In genomic region chr12:112916270-112916669, GRCh38 we compare ENCODE assay signal across 13 cellular contexts. TPM values are rescaled to one million over a fixed set of nuclear protein-coding genes. Genes with fewer than 3 reads are reported as not detected.
A peak's percentile ranks its signal among the peaks of the same experiment; 100 is the strongest.
DNase-seq lines count a peak whose midpoint lies in the region; ATAC-seq and TF ChIP-seq lines count a peak whose summit lies in the region.
"Had no signal": no experiment of that assay in that cellular context is flagged by ENCODE, and none has a peak within 500 bp of the region (broad histone marks: within the 10 kb centered on the region; RNA-seq: fewer than 3 reads in every experiment).

No MANE protein-coding gene starts in this region.

- H3K27me3 ChIP-seq in upper lobe of right lung (no peaks in the 10 kb centered on the region), BE2C (no peaks in the 10 kb centered on the region)
- H3K27me3 ChIP-seq: brain microvascular endothelial cell had no signal

- peaks cover 37% of the 10 kb centered on the region for H3K36me3 ChIP-seq in upper lobe of right lung
- H3K36me3 ChIP-seq in BE2C, result peaks cover 20% of the 10 kb centered on the region
- H3K36me3 ChIP-seq: brain microvascular endothelial cell had no signal

- H3K27ac ChIP-seq in upper lobe of right lung, result no peak overlapping the region
- H3K27ac ChIP-seq: brain microvascular endothelial cell, thoracic aorta had no signal

- DNase-seq in left cardiac atrium, result peak; percentile 37
- DNase-seq in cardiac septum (ENCODE audit: low spot score), result no peak
- DNase-seq in choroid plexus epithelial cell (ENCODE audit: low read depth), result peak; percentile 10
- DNase-seq in iris pigment epithelial cell (ENCODE audit: low read depth), result peak; percentile 50
- no peak for DNase-seq in upper lobe of right lung
- no peak for DNase-seq in HuH-7 (ENCODE audit: low spot score)
- no peak for DNase-seq in BE2C
- DNase-seq: activated naive CD4-positive, alpha-beta T cell treated with anti-CD3 and anti-CD28 coated beads, Interleukin-2, amount 10 ng/mL, durations not matched to agents 7 days and 5 days; brain microvascular endothelial cell; Caco-2; occipital lobe had no signal

- H3K4me3 ChIP-seq in choroid plexus epithelial cell (ENCODE audit: low read depth, low read length) (no peak overlapping the region), upper lobe of right lung (no peak overlapping the region), BE2C (ENCODE audit: low read depth, low read length) (no peak overlapping the region)
- H3K4me3 ChIP-seq: thoracic aorta had no signal

- peaks cover 9% of the 10 kb centered on the region for H3K9me3 ChIP-seq in upper lobe of right lung
- H3K9me3 ChIP-seq in BE2C, result no peaks in the 10 kb centered on the region; the same call in 1 of the 2 replicates

- intact Hi-C loops in left cardiac atrium (cut with DNase I) (no loop called here), cardiac septum (cut with DNase I) (no loop called here), upper lobe of right lung (cut with DNase I) (no loop called here)

- ATAC-seq in left cardiac atrium (peak in 1 of 2 donors; percentile 80), upper lobe of right lung (peak; percentile 34), HG02798 (IDR thresholded peaks at IDR 0.05; ENCODE audit: poor library complexity, unreplicated experiment) (no peak)

- TF ChIP-seq CTCF in choroid plexus epithelial cell (conservative IDR thresholded peaks at IDR 0.05; ENCODE audit: low read depth, low read length), result no peak
- no peak for TF ChIP-seq CTCF in upper lobe of right lung (IDR thresholded peaks at IDR 0.05)
- no peak for TF ChIP-seq CTCF in BE2C (IDR thresholded peaks at IDR 0.05; ENCODE audit: low read depth, low read length)

- H3K4me1 ChIP-seq in upper lobe of right lung (no peaks in the 10 kb centered on the region), BE2C (no peaks in the 10 kb centered on the region)
- H3K4me1 ChIP-seq: Caco-2 had no signal

RNA-seq across cellular contexts. Expression of gene OAS1, which starts 9.5 kb away (rescaled TPM):
- total RNA-seq in left cardiac atrium (10 to 100 TPM; 13.8 to 18.1 TPM), cardiac septum (4.0 TPM), upper lobe of right lung (60.0 TPM)
- polyA plus RNA-seq in BE2C (2012; ENCODE audit: insufficient read depth, insufficient read length, low read depth), result 12.6 TPM

RNA-seq across cellular contexts. Expression of gene OAS3, which starts 22.0 kb away (rescaled TPM):
- 10 to 100 TPM in 1 of 2 donors, 1 to 10 TPM in 1; 8.1 to 19.4 TPM for total RNA-seq in left cardiac atrium
- total RNA-seq in cardiac septum, result 6.4 TPM
- 47.4 TPM for total RNA-seq in upper lobe of right lung
- 6.2 TPM for polyA plus RNA-seq in BE2C (2012; ENCODE audit: insufficient read depth, insufficient read length, low read depth)

Comparison
In these comparisons a context has a peak if more than half of its experiments do, and no peak if none do; other contexts are left out.
1. DNase-seq: peak in left cardiac atrium (single experiment), choroid plexus epithelial cell (single experiment) and iris pigment epithelial cell (single experiment); none in cardiac septum (single experiment), upper lobe of right lung (single experiment), HuH-7 (single experiment) and BE2C (single experiment).